In the genomic region with DNA sequence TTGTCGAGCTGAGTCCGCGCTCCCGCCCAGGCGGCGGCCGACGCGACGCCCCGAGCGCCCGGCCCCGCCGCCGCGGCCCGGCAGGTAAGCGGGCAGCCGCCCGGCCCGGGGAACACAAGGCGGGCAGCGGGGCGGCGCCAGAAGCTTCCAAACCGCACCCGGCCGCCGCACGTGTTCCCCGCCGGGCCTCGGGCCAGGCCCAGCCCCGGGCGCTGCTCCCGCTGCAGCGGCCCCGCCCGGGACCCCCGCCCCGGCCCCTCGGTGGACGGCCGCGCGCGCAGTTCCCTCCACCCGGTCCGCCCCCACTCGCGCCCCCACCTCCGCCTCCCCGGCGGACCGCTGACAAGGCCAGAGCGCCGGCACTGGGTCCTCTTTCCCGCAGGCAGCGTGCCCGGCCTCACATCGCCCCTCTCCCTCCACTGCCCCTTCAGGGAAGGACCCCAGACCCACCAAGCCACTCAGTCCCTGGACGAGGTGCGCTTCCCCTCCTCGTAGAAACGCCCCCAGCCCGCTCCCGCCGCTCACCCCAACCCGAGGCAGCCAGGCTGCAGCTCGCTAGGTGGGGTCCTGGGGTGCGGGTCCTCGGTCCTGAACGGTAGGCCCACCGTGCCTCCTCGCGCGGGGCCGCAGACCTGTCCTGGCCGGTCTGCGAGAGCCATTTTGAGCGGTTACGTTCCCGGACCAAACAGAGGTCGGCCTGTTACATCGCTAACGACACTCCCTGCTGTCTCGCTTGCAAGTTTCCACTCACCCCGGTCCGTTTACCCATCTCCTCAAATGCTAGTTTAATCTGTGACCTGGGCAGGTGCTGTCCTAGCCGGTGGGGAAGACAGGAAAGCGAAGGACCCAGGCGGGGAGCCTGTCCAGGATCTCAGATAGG, we compare ENCODE assay signal across 8 cellular contexts. TPM values are rescaled to one million over a fixed set of nuclear protein-coding genes. Genes with fewer than 3 reads are reported as not detected.
DNase-seq lines count a peak whose midpoint lies in the region; ATAC-seq and TF ChIP-seq lines count a peak whose summit lies in the region.

No MANE protein-coding gene starts in this region.

- H3K27me3 ChIP-seq in CD4-positive, alpha-beta memory T cell (ENCODE audit: insufficient read depth, low read length), result no peaks in the 10 kb centered on the region
- H3K27me3 ChIP-seq in HL-60 (ENCODE audit: insufficient read depth, poor library complexity, severe bottlenecking) (no peaks in the 10 kb centered on the region), heart left ventricle (no peaks in the 10 kb centered on the region)

- no peaks in the 10 kb centered on the region for H3K9me3 Mint-ChIP-seq in CD4-positive, alpha-beta memory T cell
- H3K9me3 Mint-ChIP-seq in activated T-cell treated with anti-CD3 and anti-CD28 coated beads, Interleukin-2, amount 50 U/mL, for 72 hours, result no peaks in the 10 kb centered on the region

- DNase-seq in CD4-positive, alpha-beta memory T cell, result peak in 3 of 5 donors; percentile 9 to 46 (median 17)
- DNase-seq in GM19240 (ENCODE audit: insufficient read length, low spot score) (peak; percentile 27), HL-60 (ENCODE audit: low read depth in 1 of 2, low spot score in 1 of 2) (peak in 1 of 2 experiments; percentile 15), heart left ventricle (peak in 2 of 5 donors; percentile 55 to 71), retina (peak; percentile 57), NK-92 (lab: John Stamatoyannopoulos, UW; ENCODE audit: unreplicated experiment) (no peak), middle frontal gyrus (ENCODE audit: extremely low spot score, low spot score) (no peak)
- peak; percentile 17 to 37 for DNase-seq in activated T-cell treated with anti-CD3 and anti-CD28 coated beads, Interleukin-2, amount 50 U/mL, for 72 hours

- peaks cover 6% of the 10 kb centered on the region for H3K36me3 ChIP-seq in CD4-positive, alpha-beta memory T cell (ENCODE audit: insufficient read depth, low read length)
- peaks cover 0 to 19% (median 17%) of the 10 kb centered on the region in 9 donors for H3K36me3 ChIP-seq in heart left ventricle

- CTCF ChIA-PET in CD4-positive, alpha-beta memory T cell (lab: Charles Lee; ENCODE audit: partially characterized antibody), result interaction anchor here (0.8 to 1.8 kb wide), 2 partner anchors 28 to 35 kb away, joined by 4 to 7 read pairs; a partner anchor contains a TSS

- no peaks in the 10 kb centered on the region for H3K27me3 Mint-ChIP-seq in CD4-positive, alpha-beta memory T cell
- no peaks in the 10 kb centered on the region for H3K27me3 Mint-ChIP-seq in activated T-cell treated with anti-CD3 and anti-CD28 coated beads, Interleukin-2, amount 50 U/mL, for 72 hours (ENCODE audit: low read depth)

- peak overlapping the region; percentile 8 to 55 for H3K4me3 ChIP-seq in CD4-positive, alpha-beta memory T cell (ENCODE audit: low read length in 2 of 2)
- H3K4me3 ChIP-seq in HL-60 (replicated peaks; ENCODE audit: insufficient read depth, low read length) (peak overlapping the region; percentile 94), heart left ventricle (peak overlapping the region; percentile 77 to 97 (median 85))

- ATAC-seq in activated T-cell treated with anti-CD3 and anti-CD28 coated beads, Interleukin-2, amount 50 U/mL, for 72 hours (replicated peaks in 1 of 2), result peak; percentile 13 to 22
- peak in 2 of 4 donors; percentile 8 to 9 for ATAC-seq in heart left ventricle

- H3K4me1 ChIP-seq in CD4-positive, alpha-beta memory T cell (ENCODE audit: insufficient read depth, low read length), result peaks cover 39% of the 10 kb centered on the region
- H3K4me1 ChIP-seq in heart left ventricle, result peaks cover 0 to 44% (median 37%) of the 10 kb centered on the region in 12 donors

- peak overlapping the region; percentile 88 to 94 (median 90) for H3K4me3 Mint-ChIP-seq in CD4-positive, alpha-beta memory T cell
- H3K4me3 Mint-ChIP-seq in activated T-cell treated with anti-CD3 and anti-CD28 coated beads, Interleukin-2, amount 50 U/mL, for 72 hours, result peak overlapping the region; percentile 96 to 97

- 0 to 3% (median 1%) methylated on average over 35 to 93 of the region's 93 CpGs for WGBS in heart left ventricle, 4 donors

- POLR2A ChIA-PET in CD4-positive, alpha-beta memory T cell (lab: Charles Lee; ENCODE audit: partially characterized antibody), result interaction anchor here (0.6 to 3.0 kb wide), 12 partner anchors 12 to 1003 kb away, joined by 3 to 84 read pairs (median 4); a partner anchor contains a TSS

- peak overlapping the region in 6 of 7 donors; percentile 81 to 91 (median 85) for H3K27ac Mint-ChIP-seq in CD4-positive, alpha-beta memory T cell
- H3K27ac Mint-ChIP-seq in activated T-cell treated with anti-CD3 and anti-CD28 coated beads, Interleukin-2, amount 50 U/mL, for 72 hours, result peak overlapping the region; percentile 59

- intact Hi-C loops in CD4-positive, alpha-beta memory T cell (cut with micrococcal nuclease), result no loop called here
- intact Hi-C loops in heart left ventricle (cut with DNase I), result loop anchor here in 3 of 10 donors (5.0 to 10.0 kb wide), 3 partner anchors 62 to 72 kb away; a partner anchor contains a TSS

- H3K9me3 ChIP-seq in CD4-positive, alpha-beta memory T cell (ENCODE audit: control insufficient read depth in 1 of 2, low read length in 2 of 2), result no peaks in the 10 kb centered on the region
- no peaks in the 10 kb centered on the region for H3K9me3 ChIP-seq in heart left ventricle

- TF ChIP-seq POLR2A in heart left ventricle (IDR thresholded peaks at IDR 0.05), result no peak

- H3K4me1 Mint-ChIP-seq in CD4-positive, alpha-beta memory T cell, result peaks cover 25 to 53% (median 37%) of the 10 kb centered on the region in 4 donors
- H3K4me1 Mint-ChIP-seq in activated T-cell treated with anti-CD3 and anti-CD28 coated beads, Interleukin-2, amount 50 U/mL, for 72 hours (ENCODE audit: low read depth), result peaks cover 39% of the 10 kb centered on the region

- no peak for TF ChIP-seq CTCF in HL-60 (IDR thresholded peaks at IDR 0.05; ENCODE audit: insufficient read depth, low read length)
- no peak for TF ChIP-seq CTCF in heart left ventricle (IDR thresholded peaks at IDR 0.05)

- H3K27ac ChIP-seq in CD4-positive, alpha-beta memory T cell (ENCODE audit: low read depth, low read length), result peak overlapping the region; percentile 60
- H3K27ac ChIP-seq in HL-60 (replicated peaks) (peak overlapping the region; percentile 81), heart left ventricle (peak overlapping the region in 10 of 12 donors; percentile 26 to 95 (median 59))

- H3K36me3 Mint-ChIP-seq in CD4-positive, alpha-beta memory T cell, result peaks cover 11 to 22% of the 10 kb centered on the region in 2 donors
- H3K36me3 Mint-ChIP-seq in activated T-cell treated with anti-CD3 and anti-CD28 coated beads, Interleukin-2, amount 50 U/mL, for 72 hours (ENCODE audit: insufficient read depth in 2 of 2), result peaks cover 3 to 18% of the 10 kb centered on the region in 2 donors

RNA-seq across cellular contexts. Expression of a gene that starts 0.5 kb away (rescaled TPM):
- 10 to 100 TPM; 30.3 to 32.7 TPM for total RNA-seq in CD4-positive, alpha-beta memory T cell
- polyA plus RNA-seq in CD4-positive, alpha-beta memory T cell, result 10 to 100 TPM; 14.6 to 16.5 TPM
- 10 to 100 TPM; 31.7 to 40.0 TPM for total RNA-seq in activated T-cell treated with anti-CD3 and anti-CD28 coated beads, Interleukin-2, amount 50 U/mL, for 72 hours
- total RNA-seq in heart left ventricle, result 10 to 100 TPM; 13.1 to 23.8 (median 17.2) TPM
- polyA plus RNA-seq in heart left ventricle, result 10 to 100 TPM; 12.9 to 24.7 TPM

RNA-seq across cellular contexts. Expression of a gene that starts 28.0 kb away (rescaled TPM):
- total RNA-seq in CD4-positive, alpha-beta memory T cell, result 100 to 1,000 TPM; 102 to 106 TPM
- polyA plus RNA-seq in CD4-positive, alpha-beta memory T cell, result not detected
- 10 to 100 TPM; 17.2 to 34.1 TPM for total RNA-seq in activated T-cell treated with anti-CD3 and anti-CD28 coated beads, Interleukin-2, amount 50 U/mL, for 72 hours
- total RNA-seq in heart left ventricle, result 100 to 1,000 TPM in 1 of 9 donors, 10 to 100 TPM in 5, not detected in 3; 17.3 to 178 (median 80.1) TPM
- polyA plus RNA-seq in heart left ventricle, result not detected

Comparison
In these comparisons a context has a peak if more than half of its experiments do, and no peak if none do; other contexts are left out.
1. DNase-seq: peak in CD4-positive, alpha-beta memory T cell (3 of 5), GM19240 (single experiment), activated T-cell treated with anti-CD3 and anti-CD28 coated beads, Interleukin-2, amount 50 U/mL, for 72 hours (2 of 2) and retina (single experiment); none in NK-92 (single experiment) and middle frontal gyrus (single experiment).
2. H3K4me3 ChIP-seq: peak in every context shown above with its lines; median percentile 94 in HL-60; 85 in heart left ventricle; 32 in CD4-positive, alpha-beta memory T cell.
3. Peak in every context shown above with its lines, with median percentiles within 50 percentile points of each other: H3K27ac ChIP-seq.